15 cellular contexts compared by ENCODE assay signal in genomic region chr2:193824474-193824873, GRCh38.
A peak's percentile ranks its signal among the peaks of the same experiment; 100 is the strongest.
DNase-seq lines count a peak whose midpoint lies in the region; ATAC-seq and FAIRE-seq lines count a peak whose summit lies in the region.
"Had no signal": no experiment of that assay in that cellular context is flagged by ENCODE, and none has a peak within 500 bp of the region (broad histone marks: within the 10 kb centered on the region; RNA-seq: fewer than 3 reads in every experiment).

No MANE protein-coding gene starts in this region.

- POLR2A ChIA-PET in naive thymus-derived CD8-positive, alpha-beta T cell (lab: Charles Lee), result no interaction called here

- no peaks in the 10 kb centered on the region for H3K36me3 Mint-ChIP-seq in naive thymus-derived CD8-positive, alpha-beta T cell
- H3K36me3 Mint-ChIP-seq: brain; CD4-positive, CD25-positive, alpha-beta regulatory T cell had no signal

- no peaks in the 10 kb centered on the region for H3K27me3 Mint-ChIP-seq in naive thymus-derived CD8-positive, alpha-beta T cell
- H3K27me3 Mint-ChIP-seq: brain; CD4-positive, CD25-positive, alpha-beta regulatory T cell; stimulated activated naive CD8-positive, alpha-beta T cell treated with anti-CD3 and anti-CD28 coated beads, Interleukin-15, Interleukin-2, amounts not matched to agents 100 ng/mL and 50 ng/mL, for 24 hours had no signal

- H3K9me3 Mint-ChIP-seq in naive thymus-derived CD8-positive, alpha-beta T cell, result peaks cover 0 to 24% (median 7%) of the 10 kb centered on the region in 9 donors

- no peak for FAIRE-seq in urothelium cell line (lab: Jason Lieb, UNC)
- FAIRE-seq: GM12892 had no signal

- no peaks in the 10 kb centered on the region for H3K4me1 Mint-ChIP-seq in naive thymus-derived CD8-positive, alpha-beta T cell
- H3K4me1 Mint-ChIP-seq: brain; CD4-positive, CD25-positive, alpha-beta regulatory T cell had no signal

- H3K4me3 Mint-ChIP-seq in naive thymus-derived CD8-positive, alpha-beta T cell, result no peak overlapping the region
- H3K4me3 Mint-ChIP-seq: brain; CD4-positive, CD25-positive, alpha-beta regulatory T cell; stimulated activated naive CD8-positive, alpha-beta T cell treated with anti-CD3 and anti-CD28 coated beads, Interleukin-15, Interleukin-2, amounts not matched to agents 100 ng/mL and 50 ng/mL, for 24 hours had no signal

- DNase-seq in HS-27A (ENCODE audit: low read depth) (peak; percentile 43), amniotic epithelial cell (ENCODE audit: low read depth) (peak; percentile 62), fibroblast of peridontal ligament (ENCODE audit: extremely low read depth) (peak; percentile 30), urothelium cell line (ENCODE audit: low spot score) (peak; percentile 48), midbrain (lab: John Stamatoyannopoulos, UW) (no peak)
- DNase-seq in naive thymus-derived CD8-positive, alpha-beta T cell, result no peak
- DNase-seq: activated effector memory CD4-positive, alpha-beta T cell treated with Interleukin-2 at 50 U/mL for 16 hours; CD4-positive, CD25-positive, alpha-beta regulatory T cell; NCI-H1694 treated with DMSO at 0.1 percent for 48 hours; stimulated activated CD4-positive, alpha-beta T cell treated with anti-CD3 and anti-CD28 coated beads, Interleukin-12 subunit alpha, Interleukin-12 subunit beta, amount 100 ng/mL, for 4 hours; uterus had no signal

- no peak for ATAC-seq in HG03571 (IDR thresholded peaks at IDR 0.05; ENCODE audit: unreplicated experiment)
- no peak for ATAC-seq in naive thymus-derived CD8-positive, alpha-beta T cell

- H3K27ac Mint-ChIP-seq in naive thymus-derived CD8-positive, alpha-beta T cell, result no peak overlapping the region
- H3K27ac Mint-ChIP-seq: brain; CD4-positive, CD25-positive, alpha-beta regulatory T cell; stimulated activated naive CD8-positive, alpha-beta T cell treated with anti-CD3 and anti-CD28 coated beads, Interleukin-15, Interleukin-2, amounts not matched to agents 100 ng/mL and 50 ng/mL, for 24 hours had no signal

Comparison
In these comparisons a context has a peak if more than half of its experiments do, and no peak if none do; other contexts are left out.
1. DNase-seq: peak in HS-27A (single experiment), amniotic epithelial cell (single experiment), fibroblast of peridontal ligament (single experiment) and urothelium cell line (single experiment); none in midbrain (single experiment) and naive thymus-derived CD8-positive, alpha-beta T cell (0 of 10).